Comparison of ENCODE assay signal across 9 cellular contexts in genomic region chr1:207861442-207862177, GRCh38. TPM values are rescaled to one million over a fixed set of nuclear protein-coding genes. Genes with fewer than 3 reads are reported as not detected.
DNase-seq lines count a peak whose midpoint lies in the region; ATAC-seq, FAIRE-seq and TF ChIP-seq lines count a peak whose summit lies in the region.
"Had no signal": no experiment of that assay in that cellular context is flagged by ENCODE, and none has a peak within 500 bp of the region (broad histone marks: within the 10 kb centered on the region; RNA-seq: fewer than 3 reads in every experiment).

No MANE protein-coding gene starts in this region.

- no peaks in the 10 kb centered on the region for H3K9me3 Mint-ChIP-seq in natural killer cell treated with Interleukin-12 subunit alpha and Interleukin-12 subunit beta and Interleukin-15 and Interleukin-18, amount 100 ng/mL, for 72 hours

- H3K4me3 Mint-ChIP-seq in natural killer cell treated with Interleukin-12 subunit alpha and Interleukin-12 subunit beta and Interleukin-15 and Interleukin-18, amount 100 ng/mL, for 72 hours = peak overlapping the region; percentile 80

- DNase-seq in activated effector memory CD4-positive, alpha-beta T cell treated with anti-CD3 and anti-CD28 coated beads, Interleukin-2, amount 50 U/mL, for 16 hours = peak; percentile 73
- DNase-seq in natural killer cell treated with Interleukin-12 subunit alpha and Interleukin-12 subunit beta and Interleukin-15 and Interleukin-18, amount 100 ng/mL, for 72 hours (ENCODE audit: low spot score) = no peak
- no peak for DNase-seq in D721Med (ENCODE audit: insufficient read length, low spot score)
- no peak for DNase-seq in effector CD4-positive, alpha-beta T cell

- no peaks in the 10 kb centered on the region for H3K27me3 Mint-ChIP-seq in natural killer cell treated with Interleukin-12 subunit alpha and Interleukin-12 subunit beta and Interleukin-15 and Interleukin-18, amount 100 ng/mL, for 72 hours

- H3K4me1 Mint-ChIP-seq in natural killer cell treated with Interleukin-12 subunit alpha and Interleukin-12 subunit beta and Interleukin-15 and Interleukin-18, amount 100 ng/mL, for 72 hours (ENCODE audit: low read depth in 2 of 2) = peaks cover 47 to 49% of the 10 kb centered on the region in 2 donors

- no peaks in the 10 kb centered on the region for H3K9me3 ChIP-seq in KOPT-K1 (ENCODE audit: insufficient read depth, low read length, poor library complexity, severe bottlenecking)

- no peak for TF ChIP-seq CTCF in D721Med (IDR thresholded peaks at IDR 0.05; ENCODE audit: insufficient read depth, missing control alignments)

- peaks cover 11% of the 10 kb centered on the region for H3K36me3 Mint-ChIP-seq in natural killer cell treated with Interleukin-12 subunit alpha and Interleukin-12 subunit beta and Interleukin-15 and Interleukin-18, amount 100 ng/mL, for 72 hours

- peak overlapping the region; percentile 99 for H3K27ac ChIP-seq in KOPT-K1 (ENCODE audit: low read depth, low read length, poor library complexity, severe bottlenecking)

- ATAC-seq in GM18498 (IDR thresholded peaks at IDR 0.05; ENCODE audit: unreplicated experiment) = peak; percentile 44
- peak; percentile 72 to 78 for ATAC-seq in natural killer cell treated with Interleukin-12 subunit alpha and Interleukin-12 subunit beta and Interleukin-15 and Interleukin-18, amount 100 ng/mL, for 72 hours
- no peak for ATAC-seq in HG02623 (IDR thresholded peaks at IDR 0.05; ENCODE audit: unreplicated experiment)
- ATAC-seq in HG03196 (IDR thresholded peaks at IDR 0.05; ENCODE audit: unreplicated experiment) = no peak

- H3K36me3 ChIP-seq in KOPT-K1 (ENCODE audit: insufficient read depth, low read length) = peaks cover 82% of the 10 kb centered on the region

- peak overlapping the region; percentile 91 to 92 for H3K27ac Mint-ChIP-seq in natural killer cell treated with Interleukin-12 subunit alpha and Interleukin-12 subunit beta and Interleukin-15 and Interleukin-18, amount 100 ng/mL, for 72 hours

- FAIRE-seq in D721Med (lab: Jason Lieb, UNC) = no peak
- FAIRE-seq: endothelial cell of umbilical vein had no signal

RNA-seq across cellular contexts. Expression of gene CD34, which starts 49.3 kb away (rescaled TPM):
- total RNA-seq in natural killer cell treated with Interleukin-12 subunit alpha and Interleukin-12 subunit beta and Interleukin-15 and Interleukin-18, amount 100 ng/mL, for 72 hours = not detected

Comparison
In these comparisons a context has a peak if more than half of its experiments do, and no peak if none do; other contexts are left out.
1. ATAC-seq: peak in GM18498 (single experiment) and natural killer cell treated with Interleukin-12 subunit alpha and Interleukin-12 subunit beta and Interleukin-15 and Interleukin-18, amount 100 ng/mL, for 72 hours (2 of 2); none in HG02623 (single experiment) and HG03196 (single experiment).